ENCODE assay signal across 8 cellular contexts in the genomic region with DNA sequence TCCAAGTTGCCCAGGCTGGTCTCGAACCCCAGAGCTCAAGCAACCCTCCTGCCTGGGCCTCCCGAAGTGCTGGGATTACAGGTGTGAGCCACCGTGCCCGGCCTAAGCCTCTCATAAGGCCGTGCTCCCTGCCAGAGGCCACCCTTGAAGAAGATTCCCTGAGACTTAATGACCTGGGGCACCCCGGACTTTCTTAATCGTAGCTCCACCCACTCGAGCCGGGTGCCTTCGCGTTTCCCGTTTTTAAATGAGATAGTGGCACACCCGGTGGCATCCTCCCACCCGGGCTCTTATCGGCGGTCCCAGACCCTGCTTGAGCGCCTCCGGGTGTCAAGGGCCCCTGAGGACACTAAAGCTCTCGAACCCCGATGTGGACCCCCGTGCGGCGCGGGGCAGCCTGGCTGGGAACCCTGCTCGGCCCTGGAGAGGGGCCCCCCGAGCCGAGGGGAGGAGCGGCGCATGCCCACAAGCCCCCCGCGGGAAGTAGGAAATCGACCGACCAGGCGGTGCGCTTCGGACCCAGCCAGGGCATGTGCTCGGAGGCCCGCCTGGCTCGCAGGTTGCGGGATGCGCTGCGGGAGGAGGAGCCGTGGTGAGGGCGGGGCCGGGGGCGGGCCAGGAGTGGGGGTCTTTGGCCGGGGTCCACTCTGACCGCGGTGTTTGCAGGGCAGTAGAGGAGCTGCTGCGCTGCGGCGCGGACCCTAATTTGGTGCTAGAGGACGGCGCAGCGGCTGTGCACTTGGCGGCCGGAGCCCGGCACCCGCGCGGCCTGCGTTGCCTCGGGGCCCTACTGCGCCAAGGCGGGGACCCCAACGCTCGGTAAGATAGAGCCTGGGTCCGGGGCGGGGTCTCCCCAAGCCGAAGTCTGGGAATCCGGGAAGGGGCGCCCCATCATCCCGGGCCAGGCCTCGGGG. TPM values are rescaled to one million over a fixed set of nuclear protein-coding genes. Genes with fewer than 3 reads are reported as not detected.
A peak's percentile ranks its signal among the peaks of the same experiment; 100 is the strongest.
DNase-seq lines count a peak whose midpoint lies in the region; ATAC-seq lines count a peak whose summit lies in the region.

A gene with protein sequence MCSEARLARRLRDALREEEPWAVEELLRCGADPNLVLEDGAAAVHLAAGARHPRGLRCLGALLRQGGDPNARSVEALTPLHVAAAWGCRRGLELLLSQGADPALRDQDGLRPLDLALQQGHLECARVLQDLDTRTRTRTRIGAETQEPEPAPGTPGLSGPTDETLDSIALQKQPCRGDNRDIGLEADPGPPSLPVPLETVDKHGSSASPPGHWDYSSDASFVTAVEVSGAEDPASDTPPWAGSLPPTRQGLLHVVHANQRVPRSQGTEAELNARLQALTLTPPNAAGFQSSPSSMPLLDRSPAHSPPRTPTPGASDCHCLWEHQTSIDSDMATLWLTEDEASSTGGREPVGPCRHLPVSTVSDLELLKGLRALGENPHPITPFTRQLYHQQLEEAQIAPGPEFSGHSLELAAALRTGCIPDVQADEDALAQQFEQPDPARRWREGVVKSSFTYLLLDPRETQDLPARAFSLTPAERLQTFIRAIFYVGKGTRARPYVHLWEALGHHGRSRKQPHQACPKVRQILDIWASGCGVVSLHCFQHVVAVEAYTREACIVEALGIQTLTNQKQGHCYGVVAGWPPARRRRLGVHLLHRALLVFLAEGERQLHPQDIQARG (plus strand): TSS at position 511 of the 914 bp plus-strand sequence. CDS start 20 bp downstream, at position 531.

- H3K36me3 ChIP-seq in iPS-18a (ENCODE audit: control insufficient read depth, low read depth, low read length), result peaks cover 6% of the 10 kb centered on the region

- H3K9me3 ChIP-seq in iPS-18a (ENCODE audit: control insufficient read depth, low read depth, low read length), result no peaks in the 10 kb centered on the region

- H3K36me3 Mint-ChIP-seq in activated naive CD8-positive, alpha-beta T cell, result peaks cover under 1% of the 10 kb centered on the region

- H3K27me3 Mint-ChIP-seq in activated naive CD8-positive, alpha-beta T cell, result no peaks in the 10 kb centered on the region

- peak within 1 kb of the TSS; percentile 87 for H3K4me3 Mint-ChIP-seq in activated naive CD8-positive, alpha-beta T cell

- peaks cover 6% of the 10 kb centered on the region for H3K4me1 Mint-ChIP-seq in activated naive CD8-positive, alpha-beta T cell (ENCODE audit: low read depth)

- no peak within 1 kb of the TSS for H3K27ac ChIP-seq in iPS-18a (ENCODE audit: low read length)

- H3K27ac Mint-ChIP-seq in activated naive CD8-positive, alpha-beta T cell, result peak within 1 kb of the TSS; percentile 86

- H3K27me3 ChIP-seq in iPS-18a (ENCODE audit: control insufficient read depth, insufficient read depth, low read length), result peaks cover 19% of the 10 kb centered on the region

- no peaks in the 10 kb centered on the region for H3K9me3 Mint-ChIP-seq in activated naive CD8-positive, alpha-beta T cell (ENCODE audit: low read depth)

- H3K4me1 ChIP-seq in iPS-18a (ENCODE audit: control insufficient read depth, low read depth, low read length), result no peaks in the 10 kb centered on the region

- DNase-seq in AG08395 (ENCODE audit: low spot score), result peak; percentile 35
- peak; percentile 29 for DNase-seq in NOMO-1 treated with DMSO at 0.1 percent for 48 hours (lab: John Stamatoyannopoulos, UW; ENCODE audit: unreplicated experiment)
- DNase-seq in stimulated activated CD4-positive, alpha-beta T cell treated with anti-CD3 and anti-CD28 coated beads, Interleukin-2, amount 100 ng/mL, for 24 hours, result peak; percentile 55 to 71
- no peak for DNase-seq in A172 (ENCODE audit: low spot score)

- no peak within 1 kb of the TSS for H3K9ac ChIP-seq in iPS-18a (ENCODE audit: low read length)

- ATAC-seq in GM18907 (IDR thresholded peaks at IDR 0.05; ENCODE audit: unreplicated experiment) (peak; percentile 23), HG02610 (IDR thresholded peaks at IDR 0.05; ENCODE audit: unreplicated experiment) (no peak)

- H3K4me3 ChIP-seq in iPS-18a (ENCODE audit: low read length), result peak within 1 kb of the TSS; percentile 49

RNA-seq across cellular contexts. Expression of the gene that starts here (rescaled TPM):
- 0.24 and 0.60 TPM in 2 replicates for total RNA-seq in A172 (2014; rRNA removed; shearing (Covaris generic))
